ENCODE assay signal across 2 cellular contexts in the genomic region with DNA sequence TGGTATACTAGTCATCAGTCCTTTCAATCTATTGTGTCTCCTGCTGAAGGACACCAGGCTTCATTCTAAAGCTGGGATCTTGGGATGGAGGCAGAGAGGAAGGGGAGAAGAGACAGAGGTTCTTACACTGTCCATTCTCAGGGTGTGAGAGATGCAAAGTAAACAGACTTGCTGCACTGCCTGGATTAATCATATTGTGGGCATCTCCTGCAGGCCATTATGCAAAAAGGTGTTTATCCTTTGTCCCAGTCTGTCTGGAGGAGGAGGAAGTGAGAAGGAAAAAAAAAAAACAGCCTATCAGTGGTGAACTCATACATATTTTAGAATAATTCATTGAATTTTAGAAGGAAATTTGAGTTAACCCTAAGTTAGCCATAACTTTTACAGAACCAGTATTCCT.
TF ChIP-seq lines count a peak whose summit lies in the region.

No MANE protein-coding gene starts in this region.

TF ChIP-seq in A549, 52 proteins besides CTCF, POLR2A, EP300 and RAD21 (continued from another document):
- TF ChIP-seq, protein P1, sequence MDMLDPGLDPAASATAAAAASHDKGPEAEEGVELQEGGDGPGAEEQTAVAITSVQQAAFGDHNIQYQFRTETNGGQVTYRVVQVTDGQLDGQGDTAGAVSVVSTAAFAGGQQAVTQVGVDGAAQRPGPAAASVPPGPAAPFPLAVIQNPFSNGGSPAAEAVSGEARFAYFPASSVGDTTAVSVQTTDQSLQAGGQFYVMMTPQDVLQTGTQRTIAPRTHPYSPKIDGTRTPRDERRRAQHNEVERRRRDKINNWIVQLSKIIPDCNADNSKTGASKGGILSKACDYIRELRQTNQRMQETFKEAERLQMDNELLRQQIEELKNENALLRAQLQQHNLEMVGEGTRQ (IDR thresholded peaks at IDR 0.05) = no peak

TF ChIP-seq in GM23338, 12 proteins besides CTCF, POLR2A, EP300 and RAD21 (continued from another document):
- TF ChIP-seq, protein P2, sequence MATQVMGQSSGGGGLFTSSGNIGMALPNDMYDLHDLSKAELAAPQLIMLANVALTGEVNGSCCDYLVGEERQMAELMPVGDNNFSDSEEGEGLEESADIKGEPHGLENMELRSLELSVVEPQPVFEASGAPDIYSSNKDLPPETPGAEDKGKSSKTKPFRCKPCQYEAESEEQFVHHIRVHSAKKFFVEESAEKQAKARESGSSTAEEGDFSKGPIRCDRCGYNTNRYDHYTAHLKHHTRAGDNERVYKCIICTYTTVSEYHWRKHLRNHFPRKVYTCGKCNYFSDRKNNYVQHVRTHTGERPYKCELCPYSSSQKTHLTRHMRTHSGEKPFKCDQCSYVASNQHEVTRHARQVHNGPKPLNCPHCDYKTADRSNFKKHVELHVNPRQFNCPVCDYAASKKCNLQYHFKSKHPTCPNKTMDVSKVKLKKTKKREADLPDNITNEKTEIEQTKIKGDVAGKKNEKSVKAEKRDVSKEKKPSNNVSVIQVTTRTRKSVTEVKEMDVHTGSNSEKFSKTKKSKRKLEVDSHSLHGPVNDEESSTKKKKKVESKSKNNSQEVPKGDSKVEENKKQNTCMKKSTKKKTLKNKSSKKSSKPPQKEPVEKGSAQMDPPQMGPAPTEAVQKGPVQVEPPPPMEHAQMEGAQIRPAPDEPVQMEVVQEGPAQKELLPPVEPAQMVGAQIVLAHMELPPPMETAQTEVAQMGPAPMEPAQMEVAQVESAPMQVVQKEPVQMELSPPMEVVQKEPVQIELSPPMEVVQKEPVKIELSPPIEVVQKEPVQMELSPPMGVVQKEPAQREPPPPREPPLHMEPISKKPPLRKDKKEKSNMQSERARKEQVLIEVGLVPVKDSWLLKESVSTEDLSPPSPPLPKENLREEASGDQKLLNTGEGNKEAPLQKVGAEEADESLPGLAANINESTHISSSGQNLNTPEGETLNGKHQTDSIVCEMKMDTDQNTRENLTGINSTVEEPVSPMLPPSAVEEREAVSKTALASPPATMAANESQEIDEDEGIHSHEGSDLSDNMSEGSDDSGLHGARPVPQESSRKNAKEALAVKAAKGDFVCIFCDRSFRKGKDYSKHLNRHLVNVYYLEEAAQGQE (IDR thresholded peaks at IDR 0.05; ENCODE audit: unreplicated experiment) = no peak
- TF ChIP-seq, protein P3, sequence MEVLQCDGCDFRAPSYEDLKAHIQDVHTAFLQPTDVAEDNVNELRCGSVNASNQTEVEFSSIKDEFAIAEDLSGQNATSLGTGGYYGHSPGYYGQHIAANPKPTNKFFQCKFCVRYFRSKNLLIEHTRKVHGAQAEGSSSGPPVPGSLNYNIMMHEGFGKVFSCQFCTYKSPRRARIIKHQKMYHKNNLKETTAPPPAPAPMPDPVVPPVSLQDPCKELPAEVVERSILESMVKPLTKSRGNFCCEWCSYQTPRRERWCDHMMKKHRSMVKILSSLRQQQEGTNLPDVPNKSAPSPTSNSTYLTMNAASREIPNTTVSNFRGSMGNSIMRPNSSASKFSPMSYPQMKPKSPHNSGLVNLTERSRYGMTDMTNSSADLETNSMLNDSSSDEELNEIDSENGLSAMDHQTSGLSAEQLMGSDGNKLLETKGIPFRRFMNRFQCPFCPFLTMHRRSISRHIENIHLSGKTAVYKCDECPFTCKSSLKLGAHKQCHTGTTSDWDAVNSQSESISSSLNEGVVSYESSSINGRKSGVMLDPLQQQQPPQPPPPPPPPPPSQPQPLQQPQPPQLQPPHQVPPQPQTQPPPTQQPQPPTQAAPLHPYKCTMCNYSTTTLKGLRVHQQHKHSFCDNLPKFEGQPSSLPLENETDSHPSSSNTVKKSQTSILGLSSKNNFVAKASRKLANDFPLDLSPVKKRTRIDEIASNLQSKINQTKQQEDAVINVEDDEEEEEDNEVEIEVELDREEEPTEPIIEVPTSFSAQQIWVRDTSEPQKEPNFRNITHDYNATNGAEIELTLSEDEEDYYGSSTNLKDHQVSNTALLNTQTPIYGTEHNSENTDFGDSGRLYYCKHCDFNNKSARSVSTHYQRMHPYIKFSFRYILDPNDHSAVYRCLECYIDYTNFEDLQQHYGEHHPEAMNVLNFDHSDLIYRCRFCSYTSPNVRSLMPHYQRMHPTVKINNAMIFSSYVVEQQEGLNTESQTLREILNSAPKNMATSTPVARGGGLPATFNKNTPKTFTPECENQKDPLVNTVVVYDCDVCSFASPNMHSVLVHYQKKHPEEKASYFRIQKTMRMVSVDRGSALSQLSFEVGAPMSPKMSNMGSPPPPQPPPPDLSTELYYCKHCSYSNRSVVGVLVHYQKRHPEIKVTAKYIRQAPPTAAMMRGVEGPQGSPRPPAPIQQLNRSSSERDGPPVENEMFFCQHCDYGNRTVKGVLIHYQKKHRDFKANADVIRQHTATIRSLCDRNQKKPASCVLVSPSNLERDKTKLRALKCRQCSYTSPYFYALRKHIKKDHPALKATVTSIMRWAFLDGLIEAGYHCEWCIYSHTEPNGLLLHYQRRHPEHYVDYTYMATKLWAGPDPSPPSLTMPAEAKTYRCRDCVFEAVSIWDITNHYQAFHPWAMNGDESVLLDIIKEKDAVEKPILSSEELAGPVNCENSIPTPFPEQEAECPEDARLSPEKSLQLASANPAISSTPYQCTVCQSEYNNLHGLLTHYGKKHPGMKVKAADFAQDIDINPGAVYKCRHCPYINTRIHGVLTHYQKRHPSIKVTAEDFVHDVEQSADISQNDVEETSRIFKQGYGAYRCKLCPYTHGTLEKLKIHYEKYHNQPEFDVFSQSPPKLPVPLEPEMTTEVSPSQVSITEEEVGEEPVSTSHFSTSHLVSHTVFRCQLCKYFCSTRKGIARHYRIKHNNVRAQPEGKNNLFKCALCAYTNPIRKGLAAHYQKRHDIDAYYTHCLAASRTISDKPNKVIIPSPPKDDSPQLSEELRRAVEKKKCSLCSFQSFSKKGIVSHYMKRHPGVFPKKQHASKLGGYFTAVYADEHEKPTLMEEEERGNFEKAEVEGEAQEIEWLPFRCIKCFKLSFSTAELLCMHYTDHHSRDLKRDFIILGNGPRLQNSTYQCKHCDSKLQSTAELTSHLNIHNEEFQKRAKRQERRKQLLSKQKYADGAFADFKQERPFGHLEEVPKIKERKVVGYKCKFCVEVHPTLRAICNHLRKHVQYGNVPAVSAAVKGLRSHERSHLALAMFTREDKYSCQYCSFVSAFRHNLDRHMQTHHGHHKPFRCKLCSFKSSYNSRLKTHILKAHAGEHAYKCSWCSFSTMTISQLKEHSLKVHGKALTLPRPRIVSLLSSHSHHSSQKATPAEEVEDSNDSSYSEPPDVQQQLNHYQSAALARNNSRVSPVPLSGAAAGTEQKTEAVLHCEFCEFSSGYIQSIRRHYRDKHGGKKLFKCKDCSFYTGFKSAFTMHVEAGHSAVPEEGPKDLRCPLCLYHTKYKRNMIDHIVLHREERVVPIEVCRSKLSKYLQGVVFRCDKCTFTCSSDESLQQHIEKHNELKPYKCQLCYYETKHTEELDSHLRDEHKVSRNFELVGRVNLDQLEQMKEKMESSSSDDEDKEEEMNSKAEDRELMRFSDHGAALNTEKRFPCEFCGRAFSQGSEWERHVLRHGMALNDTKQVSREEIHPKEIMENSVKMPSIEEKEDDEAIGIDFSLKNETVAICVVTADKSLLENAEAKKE (CRISPR knock-in tag; IDR thresholded peaks at IDR 0.05) = no peak
- TF ChIP-seq STAT1 (IDR thresholded peaks at IDR 0.05; ENCODE audit: unreplicated experiment) (no peak), ZNF114 (CRISPR knock-in tag; IDR thresholded peaks at IDR 0.05) (no peak)
- TF ChIP-seq, protein P4, sequence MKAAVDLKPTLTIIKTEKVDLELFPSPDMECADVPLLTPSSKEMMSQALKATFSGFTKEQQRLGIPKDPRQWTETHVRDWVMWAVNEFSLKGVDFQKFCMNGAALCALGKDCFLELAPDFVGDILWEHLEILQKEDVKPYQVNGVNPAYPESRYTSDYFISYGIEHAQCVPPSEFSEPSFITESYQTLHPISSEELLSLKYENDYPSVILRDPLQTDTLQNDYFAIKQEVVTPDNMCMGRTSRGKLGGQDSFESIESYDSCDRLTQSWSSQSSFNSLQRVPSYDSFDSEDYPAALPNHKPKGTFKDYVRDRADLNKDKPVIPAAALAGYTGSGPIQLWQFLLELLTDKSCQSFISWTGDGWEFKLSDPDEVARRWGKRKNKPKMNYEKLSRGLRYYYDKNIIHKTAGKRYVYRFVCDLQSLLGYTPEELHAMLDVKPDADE (IDR thresholded peaks at IDR 0.05) = no peak
